7 cellular contexts compared by ENCODE assay signal in the genomic region with DNA sequence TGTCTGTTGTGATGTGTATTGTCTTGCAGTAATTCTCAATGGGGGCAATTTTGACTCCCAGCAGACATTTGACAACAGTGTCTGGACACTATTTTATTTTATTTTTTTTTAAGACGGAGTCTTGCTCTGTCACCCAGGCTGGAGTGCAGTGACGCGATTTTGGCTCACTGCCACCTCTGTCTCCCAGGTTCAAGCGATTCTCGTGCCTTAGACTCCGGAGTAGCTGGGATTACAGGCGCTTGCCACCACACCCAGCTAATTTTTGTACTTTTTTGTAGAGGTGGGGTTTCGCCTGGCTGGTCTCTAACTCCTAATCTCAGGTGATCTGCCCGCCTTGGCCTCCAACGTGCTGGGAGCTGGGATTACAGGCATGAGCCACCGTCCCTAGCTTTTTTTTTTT. TPM values are rescaled to one million over a fixed set of nuclear protein-coding genes. Genes with fewer than 3 reads are reported as not detected.
DNase-seq lines count a peak whose midpoint lies in the region; ATAC-seq, FAIRE-seq and TF ChIP-seq lines count a peak whose summit lies in the region.
"Had no signal": no experiment of that assay in that cellular context is flagged by ENCODE, and none has a peak within 500 bp of the region (broad histone marks: within the 10 kb centered on the region; RNA-seq: fewer than 3 reads in every experiment).

No MANE protein-coding gene starts in this region.

- no peak for TF ChIP-seq CTCF in CD4-positive, alpha-beta T cell (IDR thresholded peaks at IDR 0.05)
- TF ChIP-seq CTCF in Panc1 (IDR thresholded peaks at IDR 0.05) = no peak
- TF ChIP-seq CTCF in keratinocyte (optimal IDR thresholded peaks at IDR 0.05 in 1 of 3, IDR thresholded peaks at IDR 0.05 in 1 of 3, conservative IDR thresholded peaks at IDR 0.05 in 1 of 3; ENCODE audit: extremely low read depth in 1 of 3, insufficient read depth in 2 of 3, low read length in 3 of 3) = no peak

- H3K9ac ChIP-seq in keratinocyte (ENCODE audit: control insufficient read depth, extremely low read depth, insufficient read depth, low read length) = peak overlapping the region; percentile 97

- H3K4me1 Mint-ChIP-seq in CD4-positive, alpha-beta T cell (ENCODE audit: low read depth) = peaks cover 45% of the 10 kb centered on the region

- no peak overlapping the region for H2AFZ ChIP-seq in keratinocyte (ENCODE audit: control insufficient read depth, low read length)

- H3K27me3 ChIP-seq in CD4-positive, alpha-beta T cell (ENCODE audit: control insufficient read depth, insufficient read depth, low read length) = no peaks in the 10 kb centered on the region
- H3K27me3 ChIP-seq in Panc1 (ENCODE audit: control insufficient read depth, insufficient read depth, low read length) (no peaks in the 10 kb centered on the region), keratinocyte (ENCODE audit: control insufficient read depth, extremely low read depth, insufficient read depth, low read length) (no peaks in the 10 kb centered on the region)

- no peaks in the 10 kb centered on the region for H4K20me1 ChIP-seq in keratinocyte (ENCODE audit: control insufficient read depth, extremely low read depth, insufficient read depth, low read length)

- no peaks in the 10 kb centered on the region; the same call in 1 of the 2 replicates for H3K36me3 ChIP-seq in Panc1 (ENCODE audit: control insufficient read depth, insufficient read depth, low read length)
- H3K36me3 ChIP-seq in keratinocyte (ENCODE audit: control insufficient read depth in 2 of 2, extremely low read depth in 1 of 2, insufficient read depth in 2 of 2, low read length in 2 of 2) = peaks cover 28 to 40% of the 10 kb centered on the region in 2 experiments

- H3K27ac Mint-ChIP-seq in CD4-positive, alpha-beta T cell = peak overlapping the region; percentile 96

- in situ Hi-C loops in Panc1 (cut with HindIII; ENCODE audit: low pct_unique_long_range_greater_than_20kb, low sequenced_read_pairs) = no loop called here

- POLR2A ChIA-PET in CD4-positive, alpha-beta T cell (lab: Charles Lee) = interaction anchor here (1.8 to 17.7 kb wide), 5 partner anchors 8 to 35 kb away, joined by 6 to 411 read pairs (median 82); a partner anchor contains a TSS
- POLR2A ChIA-PET in Panc1 (lab: Charles Lee) = no interaction called here

- no peak overlapping the region for H3K27ac ChIP-seq in CD4-positive, alpha-beta T cell (ENCODE audit: low read depth, low read length)
- H3K27ac ChIP-seq in Panc1 (ENCODE audit: low read length) (no peak overlapping the region), keratinocyte (ENCODE audit: control insufficient read depth, insufficient read depth, low read length) (peak overlapping the region; percentile 90)

- intact Hi-C loops in CD4-positive, alpha-beta T cell (cut with DNase I, micrococcal nuclease) = loop anchor here in 1 of 2 experiments (2.0 kb wide), 2 partner anchors 29 to 77 kb away; a partner anchor contains a TSS
- intact Hi-C loops in Panc1 (cut with micrococcal nuclease; ENCODE audit: unreplicated experiment) = no loop called here

- peak overlapping the region; percentile 87 for H3K4me2 ChIP-seq in keratinocyte (ENCODE audit: control insufficient read depth, extremely low read depth, insufficient read depth, low read depth, low read length)

- dilution Hi-C loops in keratinocyte (cut with MboI; ENCODE audit: extremely low pct_ligation_motif_present, low sequenced_read_pairs) = no loop called here

- FAIRE-seq in keratinocyte (lab: Jason Lieb, UNC) = no peak

- H3K27me3 Mint-ChIP-seq in CD4-positive, alpha-beta T cell = no peaks in the 10 kb centered on the region

- DNase-seq in CD4-positive, alpha-beta T cell = no peak
- DNase-seq in Panc1 (ENCODE audit: low read depth, low spot score) (no peak), keratinocyte (ENCODE audit: low read depth, low spot score) (no peak), HCEC 1CT (no peak), NCI-H146 (lab: John Stamatoyannopoulos, UW) (no peak), iPS-NIHi7 (ENCODE audit: extremely low spot score) (no peak)

- CTCF ChIA-PET in CD4-positive, alpha-beta T cell (lab: Charles Lee) = no interaction called here
- CTCF ChIA-PET in Panc1 (lab: Charles Lee) = interaction anchor here (0.6 kb wide), 1 partner anchor 59 kb away, joined by 3 read pairs; no protein-coding TSS in a partner anchor

- H3K9me3 Mint-ChIP-seq in CD4-positive, alpha-beta T cell = no peaks in the 10 kb centered on the region

- peak overlapping the region; percentile 98 for H3K4me3 Mint-ChIP-seq in CD4-positive, alpha-beta T cell

- H3K79me2 ChIP-seq in keratinocyte (ENCODE audit: control insufficient read depth, insufficient read depth, low read length) = peaks cover 27% of the 10 kb centered on the region

- H3K36me3 Mint-ChIP-seq in CD4-positive, alpha-beta T cell (ENCODE audit: low read depth) = peaks cover 51% of the 10 kb centered on the region

- no peak for ATAC-seq in CD4-positive, alpha-beta T cell (ENCODE audit: poor library complexity)
- no peak for ATAC-seq in Panc1

- no peak overlapping the region for H3K4me3 ChIP-seq in Panc1 (ENCODE audit: low read depth in 2 of 2, low read length in 2 of 2)
- peak overlapping the region in 2 of 3 experiments; percentile 77 to 98 for H3K4me3 ChIP-seq in keratinocyte (ENCODE audit: control insufficient read depth in 2 of 3, extremely low read depth in 1 of 3, insufficient read depth in 2 of 3, low read depth in 1 of 3, low read length in 3 of 3)

- H3K4me1 ChIP-seq in Panc1 (ENCODE audit: control insufficient read depth, insufficient read depth, low read length) (peaks cover 14% of the 10 kb centered on the region), keratinocyte (ENCODE audit: control insufficient read depth, extremely low read depth, insufficient read depth, low read length) (peaks cover 18% of the 10 kb centered on the region)

- TSS peak; percentile 84 for BruUV-seq in Panc1 (replicated peaks; lab: Mats Ljungman, UMichigan)

- no peaks in the 10 kb centered on the region for H3K9me3 ChIP-seq in CD4-positive, alpha-beta T cell (ENCODE audit: control insufficient read depth, low read length)
- H3K9me3 ChIP-seq in Panc1 (ENCODE audit: control insufficient read depth, insufficient read depth, low read depth, low read length) = no peaks in the 10 kb centered on the region
- no peaks in the 10 kb centered on the region for H3K9me3 ChIP-seq in keratinocyte (ENCODE audit: control insufficient read depth, low read depth, low read length)

- no peaks in the 10 kb centered on the region for H3K9me1 ChIP-seq in keratinocyte (ENCODE audit: control insufficient read depth, extremely low read depth, insufficient read depth, low read length)

RNA-seq across cellular contexts. Expression of a gene that starts 1.4 kb away (rescaled TPM):
- 10 to 100 TPM; 69.3 to 72.0 TPM for total RNA-seq in CD4-positive, alpha-beta T cell
- total RNA-seq in Panc1 (2021; ENCODE audit: unreplicated experiment) = 68.5 TPM
- polyA plus RNA-seq in Panc1 (2012; ENCODE audit: insufficient read length) = 87.9 TPM
- 59.5 to 83.0 TPM (median 61.4 TPM) in 3 replicates for polyA plus RNA-seq in keratinocyte
- 31.4 TPM for polyA plus RNA-seq in keratinocyte (2011; ENCODE audit: low read depth)
- 59.2 and 96.9 TPM in 2 replicates for polyA plus RNA-seq in keratinocyte (2011; cell fraction: cytosol; rRNA removed)
- 58.7 and 66.4 TPM in 2 replicates for polyA plus RNA-seq in keratinocyte (2011; cell fraction: nucleus; rRNA removed)
- 62.6 and 62.9 TPM in 2 replicates for polyA plus RNA-seq in keratinocyte (2012; ENCODE audit: low replicate concordance)
- 74.5 to 116 TPM (median 91.3 TPM) in 3 replicates for polyA minus RNA-seq in keratinocyte
- 93.2 TPM for polyA minus RNA-seq in keratinocyte (2011; cell fraction: cytosol; rRNA and poly(A)+ RNA removed)
- 25.1 and 36.3 TPM in 2 replicates for polyA minus RNA-seq in keratinocyte (2011; cell fraction: nucleus; rRNA and poly(A)+ RNA removed)

RNA-seq across cellular contexts. Expression of a gene that starts 7.8 kb away (rescaled TPM):
- total RNA-seq in CD4-positive, alpha-beta T cell = 100 to 1,000 TPM; 129 to 134 TPM
- total RNA-seq in Panc1 (2021; ENCODE audit: unreplicated experiment) = 0.82 TPM
- 2.0 TPM for polyA plus RNA-seq in Panc1 (2012; ENCODE audit: insufficient read length)
- 0.10 TPM in 1 of 3 replicates, not detected in the others for polyA plus RNA-seq in keratinocyte
- polyA plus RNA-seq in keratinocyte (2011; ENCODE audit: low read depth) = 0.46 TPM
- polyA plus RNA-seq in keratinocyte (2011; cell fraction: cytosol; rRNA removed) = not detected in 2 replicates
- 0.25 and 0.27 TPM in 2 replicates for polyA plus RNA-seq in keratinocyte (2011; cell fraction: nucleus; rRNA removed)
- polyA plus RNA-seq in keratinocyte (2012; ENCODE audit: low replicate concordance) = 0.34 TPM in 1 of 2 replicates, not detected in the other
- not detected in 3 replicates for polyA minus RNA-seq in keratinocyte
- not detected for polyA minus RNA-seq in keratinocyte (2011; cell fraction: cytosol; rRNA and poly(A)+ RNA removed)
- not detected in 2 replicates for polyA minus RNA-seq in keratinocyte (2011; cell fraction: nucleus; rRNA and poly(A)+ RNA removed)
- total RNA-seq: NCI-H460 had no signal

RNA-seq across cellular contexts. Expression of a gene that starts 13.6 kb away (rescaled TPM):
- 10 to 100 TPM; 25.8 to 30.2 TPM for total RNA-seq in CD4-positive, alpha-beta T cell
- 158 TPM for total RNA-seq in Panc1 (2021; ENCODE audit: unreplicated experiment)
- 244 TPM for polyA plus RNA-seq in Panc1 (2012; ENCODE audit: insufficient read length)
- 49.2 to 91.4 TPM (median 58.5 TPM) in 3 replicates for polyA plus RNA-seq in keratinocyte
- 26.4 TPM for polyA plus RNA-seq in keratinocyte (2011; ENCODE audit: low read depth)
- polyA plus RNA-seq in keratinocyte (2011; cell fraction: cytosol; rRNA removed) = 30.5 and 97.4 TPM in 2 replicates
- 61.6 and 70.1 TPM in 2 replicates for polyA plus RNA-seq in keratinocyte (2011; cell fraction: nucleus; rRNA removed)
- polyA plus RNA-seq in keratinocyte (2012; ENCODE audit: low replicate concordance) = 46.1 and 68.2 TPM in 2 replicates
- polyA minus RNA-seq in keratinocyte = 53.2 to 94.1 TPM (median 66.5 TPM) in 3 replicates
- 147 TPM for polyA minus RNA-seq in keratinocyte (2011; cell fraction: cytosol; rRNA and poly(A)+ RNA removed)
- 34.1 and 41.6 TPM in 2 replicates for polyA minus RNA-seq in keratinocyte (2011; cell fraction: nucleus; rRNA and poly(A)+ RNA removed)

RNA-seq across cellular contexts. Expression of a gene that starts 14.2 kb away (rescaled TPM):
- 1 to 10 TPM; 9.9 to 10.0 TPM for total RNA-seq in CD4-positive, alpha-beta T cell
- total RNA-seq in Panc1 (2021; ENCODE audit: unreplicated experiment) = 1.0 TPM
- polyA plus RNA-seq in Panc1 (2012; ENCODE audit: insufficient read length) = 1.4 TPM
- not detected in 3 replicates for polyA plus RNA-seq in keratinocyte
- not detected for polyA plus RNA-seq in keratinocyte (2011; ENCODE audit: low read depth)
- 0.01 TPM in 1 of 2 replicates, not detected in the other for polyA plus RNA-seq in keratinocyte (2011; cell fraction: cytosol; rRNA removed)
- 0.06 and 0.07 TPM in 2 replicates for polyA plus RNA-seq in keratinocyte (2011; cell fraction: nucleus; rRNA removed)
- polyA plus RNA-seq in keratinocyte (2012; ENCODE audit: low replicate concordance) = 0.04 TPM in 1 of 2 replicates, not detected in the other
- not detected in 3 replicates for polyA minus RNA-seq in keratinocyte
- polyA minus RNA-seq in keratinocyte (2011; cell fraction: cytosol; rRNA and poly(A)+ RNA removed) = not detected
- not detected in 2 replicates for polyA minus RNA-seq in keratinocyte (2011; cell fraction: nucleus; rRNA and poly(A)+ RNA removed)

RNA-seq across cellular contexts. Expression of a gene that starts 22.8 kb away (rescaled TPM):
- not detected for total RNA-seq in CD4-positive, alpha-beta T cell
- not detected for total RNA-seq in Panc1 (2021; ENCODE audit: unreplicated experiment)
- polyA plus RNA-seq in Panc1 (2012; ENCODE audit: insufficient read length) = not detected
- polyA plus RNA-seq in keratinocyte = not detected in 3 replicates
- polyA plus RNA-seq in keratinocyte (2011; ENCODE audit: low read depth) = not detected
- polyA plus RNA-seq in keratinocyte (2011; cell fraction: cytosol; rRNA removed) = not detected in 2 replicates
- polyA plus RNA-seq in keratinocyte (2011; cell fraction: nucleus; rRNA removed) = not detected in 2 replicates
- polyA plus RNA-seq in keratinocyte (2012; ENCODE audit: low replicate concordance) = not detected in 2 replicates
- not detected in 3 replicates for polyA minus RNA-seq in keratinocyte
- polyA minus RNA-seq in keratinocyte (2011; cell fraction: cytosol; rRNA and poly(A)+ RNA removed) = not detected
- polyA minus RNA-seq in keratinocyte (2011; cell fraction: nucleus; rRNA and poly(A)+ RNA removed) = not detected in 2 replicates
- total RNA-seq: NCI-H460 had no signal

Comparison
In these comparisons a context has a peak if more than half of its experiments do, and no peak if none do; other contexts are left out.
1. H3K4me3 ChIP-seq: peak in keratinocyte (2 of 3); none in Panc1 (0 of 2).
2. RNA of a gene that starts 7.8 kb away (total RNA-seq): 129 to 134 TPM in CD4-positive, alpha-beta T cell; 0.82 TPM in Panc1 (single experiment); every median in the first group is over 10 times any median in the second.